ENCODE assay signal across 18 cellular contexts in the genomic region with DNA sequence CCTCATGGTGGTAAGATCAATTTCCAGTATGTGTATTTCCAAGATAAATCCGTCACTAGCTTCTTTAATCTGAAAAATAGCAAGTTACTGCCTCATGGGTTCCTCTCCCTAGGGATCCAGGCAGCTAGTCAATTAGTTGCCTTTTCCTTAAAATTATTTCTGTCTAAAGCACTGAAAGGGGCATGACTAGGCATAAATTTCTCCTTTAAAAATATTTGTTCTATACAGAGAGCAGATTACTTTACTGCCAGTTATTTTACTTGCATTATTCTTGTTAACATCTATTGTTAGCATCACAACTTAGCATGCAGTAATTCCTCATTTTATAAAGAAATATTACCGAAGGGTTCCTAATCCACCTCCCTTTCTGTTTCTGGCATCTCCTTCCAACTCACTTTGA. TPM values are rescaled to one million over a fixed set of nuclear protein-coding genes. Genes with fewer than 3 reads are reported as not detected.
A peak's percentile ranks its signal among the peaks of the same experiment; 100 is the strongest.
DNase-seq lines count a peak whose midpoint lies in the region; ATAC-seq and TF ChIP-seq lines count a peak whose summit lies in the region.
"Had no signal": no experiment of that assay in that cellular context is flagged by ENCODE, and none has a peak within 500 bp of the region (broad histone marks: within the 10 kb centered on the region; RNA-seq: fewer than 3 reads in every experiment).

No MANE protein-coding gene starts in this region.

- peaks cover 6% of the 10 kb centered on the region for H3K79me1 ChIP-seq in mesenchymal stem cell (replicated peaks; ENCODE audit: low read length, poor library complexity, severe bottlenecking)

- no peak overlapping the region for H3K14ac ChIP-seq in mesenchymal stem cell (ENCODE audit: low read length in 2 of 2)

- intact Hi-C loops in PC-9 (cut with micrococcal nuclease; ENCODE audit: unreplicated experiment): loop anchor here (2.0 to 5.0 kb wide), 3 partner anchors 19 to 50 kb away; no protein-coding TSS in a partner anchor

- no peak overlapping the region for H3K27ac Mint-ChIP-seq in GM23338
- no peak overlapping the region for H3K27ac Mint-ChIP-seq in activated naive CD8-positive, alpha-beta T cell treated with anti-CD3 and anti-CD28 coated beads, Interleukin-2, amount 50 U/mL, for 24 hours

- H3K9me3 ChIP-seq in mesenchymal stem cell (ENCODE audit: control insufficient read depth, low read length) (no peaks in the 10 kb centered on the region), PC-9 (ENCODE audit: insufficient read depth, low read depth) (no peaks in the 10 kb centered on the region)
- H3K9me3 ChIP-seq: colonic mucosa, esophagus muscularis mucosa, pancreas had no signal

- H3K18ac ChIP-seq in mesenchymal stem cell (ENCODE audit: low read depth in 1 of 2, low read length in 2 of 2): no peak overlapping the region

- ATAC-seq in GM23338 (no peak), GM21717 (IDR thresholded peaks at IDR 0.05; ENCODE audit: unreplicated experiment) (no peak)
- ATAC-seq in activated naive CD8-positive, alpha-beta T cell treated with anti-CD3 and anti-CD28 coated beads, Interleukin-2, amount 50 U/mL, for 24 hours: no peak
- ATAC-seq: pancreas had no signal

- no peak overlapping the region for H3K27ac ChIP-seq in GM23338 (ENCODE audit: low read depth)
- H3K27ac ChIP-seq in mesenchymal stem cell (ENCODE audit: low read length, poor library complexity, severe bottlenecking): peak overlapping the region; percentile 94
- no peak overlapping the region for H3K27ac ChIP-seq in PC-9
- H3K27ac ChIP-seq: colonic mucosa, esophagus muscularis mucosa, hepatocyte, pancreas had no signal

- H3K36me3 ChIP-seq in GM23338 (ENCODE audit: insufficient read depth): peaks cover 12% of the 10 kb centered on the region; the same call in 1 of the 2 replicates
- peaks cover 0 to 8% of the 10 kb centered on the region in 2 experiments for H3K36me3 ChIP-seq in mesenchymal stem cell (ENCODE audit: control insufficient read depth in 1 of 2, insufficient read depth in 2 of 2, low read depth in 1 of 2, low read length in 2 of 2)
- no peaks in the 10 kb centered on the region for H3K36me3 ChIP-seq in PC-9 (ENCODE audit: low read depth)
- H3K36me3 ChIP-seq: colonic mucosa, esophagus muscularis mucosa, pancreas had no signal

- peak overlapping the region; percentile 89 for H3K4me3 ChIP-seq in GM23338
- H3K4me3 ChIP-seq in mesenchymal stem cell (ENCODE audit: insufficient read depth in 1 of 2, low read depth in 1 of 2, low read length in 2 of 2): no peak overlapping the region
- no peak overlapping the region for H3K4me3 ChIP-seq in PC-9
- H3K4me3 ChIP-seq: colonic mucosa, hepatocyte, pancreas, smooth muscle cell had no signal

- no peak overlapping the region for H3K4ac ChIP-seq in mesenchymal stem cell (ENCODE audit: low read depth in 1 of 2, low read length in 2 of 2)

- H2BK15ac ChIP-seq in mesenchymal stem cell (ENCODE audit: low read depth, poor library complexity, severe bottlenecking): no peak overlapping the region

- peak; percentile 2 for DNase-seq in NCI-H510A treated with DMSO at 0.1 percent for 48 hours (lab: John Stamatoyannopoulos, UW)
- DNase-seq in NCI-H510A (lab: John Stamatoyannopoulos, UW): no peak
- DNase-seq in GM23338 (ENCODE audit: low spot score): no peak
- no peak for DNase-seq in activated naive CD8-positive, alpha-beta T cell treated with anti-CD3 and anti-CD28 coated beads, Interleukin-2, amount 50 U/mL, for 24 hours
- DNase-seq in mesenchymal stem cell: no peak
- no peak for DNase-seq in PC-9
- DNase-seq in NCI-H446 (lab: John Stamatoyannopoulos, UW): no peak
- DNase-seq: colonic mucosa, pancreas, T-helper 9 cell had no signal

- TF ChIP-seq CTCF in GM23338 (conservative IDR thresholded peaks at IDR 0.05; ENCODE audit: low read depth in 2 of 2) (no peak), PC-9 (conservative IDR thresholded peaks at IDR 0.05) (no peak)

- peak overlapping the region; percentile 86 for H3K4me3 Mint-ChIP-seq in GM23338
- H3K4me3 Mint-ChIP-seq in activated naive CD8-positive, alpha-beta T cell treated with anti-CD3 and anti-CD28 coated beads, Interleukin-2, amount 50 U/mL, for 24 hours: peak overlapping the region; percentile 74

- no peak overlapping the region for H4K8ac ChIP-seq in mesenchymal stem cell (ENCODE audit: low read length)

- WGBS in mesenchymal stem cell: 77% methylated on average over 2 of the region's 2 CpGs

- peaks cover 22% of the 10 kb centered on the region for H3K27me3 Mint-ChIP-seq in GM23338 (ENCODE audit: insufficient read depth, low read depth, poor library complexity)
- H3K27me3 Mint-ChIP-seq in activated naive CD8-positive, alpha-beta T cell treated with anti-CD3 and anti-CD28 coated beads, Interleukin-2, amount 50 U/mL, for 24 hours: peaks cover 63% of the 10 kb centered on the region

- no peaks in the 10 kb centered on the region for H3K9me3 Mint-ChIP-seq in GM23338
- no peaks in the 10 kb centered on the region for H3K9me3 Mint-ChIP-seq in activated naive CD8-positive, alpha-beta T cell treated with anti-CD3 and anti-CD28 coated beads, Interleukin-2, amount 50 U/mL, for 24 hours

- H3K36me3 Mint-ChIP-seq in GM23338 (ENCODE audit: low read depth): peaks cover 17% of the 10 kb centered on the region
- H3K36me3 Mint-ChIP-seq in activated naive CD8-positive, alpha-beta T cell treated with anti-CD3 and anti-CD28 coated beads, Interleukin-2, amount 50 U/mL, for 24 hours (ENCODE audit: low read depth): no peaks in the 10 kb centered on the region

- BruUV-seq in PC-9 (replicated peaks; lab: Mats Ljungman, UMichigan): no TSS peak

- H2AK5ac ChIP-seq in mesenchymal stem cell (ENCODE audit: low read length, severe bottlenecking): no peak overlapping the region

- H3K4me1 Mint-ChIP-seq in GM23338: peaks cover 33% of the 10 kb centered on the region
- H3K4me1 Mint-ChIP-seq in activated naive CD8-positive, alpha-beta T cell treated with anti-CD3 and anti-CD28 coated beads, Interleukin-2, amount 50 U/mL, for 24 hours: peaks cover 32% of the 10 kb centered on the region

- POLR2A ChIA-PET in PC-9 (lab: Charles Lee; ENCODE audit: unreplicated experiment): no interaction called here

- H3K4me1 ChIP-seq in GM23338 (ENCODE audit: insufficient read depth) (peaks cover 23% of the 10 kb centered on the region), mesenchymal stem cell (ENCODE audit: control insufficient read depth, insufficient read depth, low read depth, low read length) (peaks cover 13% of the 10 kb centered on the region), PC-9 (replicated peaks; ENCODE audit: insufficient read depth) (peaks cover 9% of the 10 kb centered on the region; the same call in 1 of the 2 replicates)

- H2BK120ac ChIP-seq in mesenchymal stem cell (ENCODE audit: low read depth, low read length): no peak overlapping the region

- no peak overlapping the region for H2BK12ac ChIP-seq in mesenchymal stem cell (ENCODE audit: low read length in 2 of 2)

- CTCF ChIA-PET in PC-9 (lab: Charles Lee): no interaction called here

- no peak overlapping the region for H4K91ac ChIP-seq in mesenchymal stem cell (ENCODE audit: low read length)

- H3K79me2 ChIP-seq in GM23338 (replicated peaks; ENCODE audit: insufficient read depth): 0 out of 2 replicates have a peak, but pooled peaks cover 8% of the 10 kb centered on the region
- no peaks in the 10 kb centered on the region for H3K79me2 ChIP-seq in PC-9 (ENCODE audit: low read depth)
- H3K79me2 ChIP-seq: hepatocyte had no signal

- H3K4me2 ChIP-seq in GM23338: peak overlapping the region; percentile 96
- peak overlapping the region; percentile 71 for H3K4me2 ChIP-seq in mesenchymal stem cell (ENCODE audit: low read length, poor library complexity, severe bottlenecking)
- no peak overlapping the region for H3K4me2 ChIP-seq in PC-9
- H3K4me2 ChIP-seq: hepatocyte had no signal

- H2AFZ ChIP-seq in GM23338 (no peak overlapping the region), mesenchymal stem cell (ENCODE audit: low read depth, low read length) (no peak overlapping the region), PC-9 (no peak overlapping the region)
- H2AFZ ChIP-seq: hepatocyte had no signal

- no peak overlapping the region for H3K9ac ChIP-seq in mesenchymal stem cell (ENCODE audit: low read length)

- H3K27me3 ChIP-seq in GM23338 (ENCODE audit: insufficient read depth) (peaks cover 32% of the 10 kb centered on the region), mesenchymal stem cell (ENCODE audit: control insufficient read depth in 1 of 2, insufficient read depth in 1 of 2, low read length in 2 of 2) (no peaks in the 10 kb centered on the region), PC-9 (ENCODE audit: insufficient read depth, low read depth) (peaks cover 10% of the 10 kb centered on the region; the same call in 1 of the 2 replicates)

- H2BK5ac ChIP-seq in mesenchymal stem cell (ENCODE audit: low read depth, low read length, poor library complexity, severe bottlenecking): no peak overlapping the region

- H4K20me1 ChIP-seq in GM23338 (replicated peaks; ENCODE audit: insufficient read depth): peaks cover 13% of the 10 kb centered on the region; the same call in 1 of the 2 replicates
- no peaks in the 10 kb centered on the region for H4K20me1 ChIP-seq in PC-9 (ENCODE audit: insufficient read depth)

- H3F3A ChIP-seq in GM23338 (replicated peaks; ENCODE audit: low read depth): 0 out of 2 replicates have a peak, but pooled peaks cover 6% of the 10 kb centered on the region
- H3F3A ChIP-seq in PC-9 (ENCODE audit: insufficient read depth, low read depth): 0 out of 2 replicates have a peak, but pooled peaks cover 11% of the 10 kb centered on the region

- H3K23ac ChIP-seq in mesenchymal stem cell (ENCODE audit: low read length in 2 of 2): no peak overlapping the region

- H3K9me2 ChIP-seq in GM23338 (ENCODE audit: insufficient read depth): no peaks in the 10 kb centered on the region
- H3K9me2 ChIP-seq in PC-9 (ENCODE audit: insufficient read depth): no peaks in the 10 kb centered on the region

RNA-seq across cellular contexts. Expression of gene KIAA0408, which starts 58.5 kb away (rescaled TPM):
- 4.0 and 7.6 TPM in 2 replicates for total RNA-seq in GM23338 (2014; rRNA removed; shearing (Covaris generic))
- 6.5 and 9.1 TPM in 2 replicates for polyA plus RNA-seq in GM23338 (2016; fragmentation: Nextera tagmentation; extraction: Ambion mirVana)
- polyA plus RNA-seq in mesenchymal stem cell (2013, experiment 1 of 2): 1.9 TPM
- 1.9 TPM for polyA plus RNA-seq in mesenchymal stem cell (2013, experiment 2 of 2)
- total RNA-seq in PC-9 (2021): not detected in 2 replicates
- total RNA-seq: lung microvascular endothelial cell, NCI-H460 had no signal

RNA-seq across cellular contexts. Expression of gene C6orf58, which starts 59.3 kb away (rescaled TPM):
- total RNA-seq in GM23338 (2014; rRNA removed; shearing (Covaris generic)): not detected in 2 replicates
- 0.18 TPM in 1 of 2 replicates, not detected in the other for polyA plus RNA-seq in GM23338 (2016; fragmentation: Nextera tagmentation; extraction: Ambion mirVana)
- not detected for polyA plus RNA-seq in mesenchymal stem cell (2013, experiment 1 of 2)
- not detected for polyA plus RNA-seq in mesenchymal stem cell (2013, experiment 2 of 2)
- not detected in 2 replicates for total RNA-seq in PC-9 (2021)
- total RNA-seq: colonic mucosa, esophagus muscularis mucosa, hepatocyte, HT1080, lung microvascular endothelial cell, NCI-H460, smooth muscle cell, subcutaneous adipose tissue had no signal
- polyA plus RNA-seq: hepatocyte, smooth muscle cell had no signal
